ENCODE assay signal across 14 cellular contexts in genomic region chr1:230385930-230386329, GRCh38. TPM values are rescaled to one million over a fixed set of nuclear protein-coding genes. Genes with fewer than 3 reads are reported as not detected.
DNase-seq lines count a peak whose midpoint lies in the region; ATAC-seq and TF ChIP-seq lines count a peak whose summit lies in the region.
"Had no signal": no experiment of that assay in that cellular context is flagged by ENCODE, and none has a peak within 500 bp of the region (broad histone marks: within the 10 kb centered on the region; RNA-seq: fewer than 3 reads in every experiment).

No MANE protein-coding gene starts in this region.

- H3K4me1 ChIP-seq in prostate gland (replicated peaks), result no peaks in the 10 kb centered on the region
- H3K4me1 ChIP-seq: HAP-1 had no signal

- H3K9me3 Mint-ChIP-seq in WTC11, result no peaks in the 10 kb centered on the region
- H3K9me3 Mint-ChIP-seq: CD4-positive, alpha-beta memory T cell had no signal

- no peak overlapping the region for H3K27ac Mint-ChIP-seq in WTC11
- H3K27ac Mint-ChIP-seq: CD4-positive, alpha-beta memory T cell had no signal

- CTCF ChIA-PET in WTC11 (lab: Charles Lee), result no interaction called here

- POLR2A ChIA-PET in WTC11 (lab: Charles Lee), result no interaction called here

- no peak overlapping the region for H3K4me3 ChIP-seq in dorsolateral prefrontal cortex
- H3K4me3 ChIP-seq in MG63, result no peak overlapping the region
- H3K4me3 ChIP-seq in prostate gland, result no peak overlapping the region
- H3K4me3 ChIP-seq: HAP-1 had no signal

- no peaks in the 10 kb centered on the region for H3K27me3 Mint-ChIP-seq in WTC11 (ENCODE audit: low read depth)

- intact Hi-C loops in dorsolateral prefrontal cortex (cut with DNase I), result no loop called here
- intact Hi-C loops in prostate gland (cut with DNase I), result no loop called here

- peaks cover 36% of the 10 kb centered on the region for H3K4me1 Mint-ChIP-seq in WTC11
- H3K4me1 Mint-ChIP-seq: CD4-positive, alpha-beta memory T cell had no signal

- no peaks in the 10 kb centered on the region for H3K27me3 ChIP-seq in dorsolateral prefrontal cortex
- no peaks in the 10 kb centered on the region for H3K27me3 ChIP-seq in MG63
- H3K27me3 ChIP-seq in prostate gland (replicated peaks; ENCODE audit: insufficient read depth), result no peaks in the 10 kb centered on the region

- DNase-seq in WTC11 (ENCODE audit: low spot score) (no peak), dorsolateral prefrontal cortex (no peak), MG63 (no peak), NCI-H2196 (lab: John Stamatoyannopoulos, UW; ENCODE audit: unreplicated experiment) (no peak), prostate gland (ENCODE audit: low spot score) (no peak)
- DNase-seq: Calu3; CD4-positive, alpha-beta memory T cell; COR-L47; DMS53; DMS79 treated with DMSO at 0.1 percent for 48 hours; GF-D8; GOT3 had no signal

- TF ChIP-seq POLR2A in prostate gland (IDR thresholded peaks at IDR 0.05), result no peak

- WGBS in prostate gland, result 98% methylated on average over 4 of the region's 4 CpGs

- H3K27ac ChIP-seq in angular gyrus (ENCODE audit: low read depth, low read length) (peak overlapping the region; percentile 3), dorsolateral prefrontal cortex (peak overlapping the region in 34 of 59 donors; percentile 8 to 70 (median 40)), prostate gland (no peak overlapping the region)

- no peaks in the 10 kb centered on the region for H3K36me3 ChIP-seq in MG63
- no peaks in the 10 kb centered on the region for H3K36me3 ChIP-seq in prostate gland
- H3K36me3 ChIP-seq: HAP-1 had no signal

- no peaks in the 10 kb centered on the region for H3K9me3 ChIP-seq in MG63
- no peaks in the 10 kb centered on the region for H3K9me3 ChIP-seq in prostate gland
- H3K9me3 ChIP-seq: HAP-1 had no signal

- TF ChIP-seq CTCF in WTC11 (IDR thresholded peaks at IDR 0.05) (no peak), dorsolateral prefrontal cortex (IDR thresholded peaks at IDR 0.05 in 54 of 56, conservative IDR thresholded peaks at IDR 0.05 in 2 of 56; ENCODE audit: low read depth in 1 of 56, partially characterized antibody in 56 of 56) (no peak), prostate gland (IDR thresholded peaks at IDR 0.05) (no peak)

- no peak overlapping the region for H3K4me3 Mint-ChIP-seq in WTC11
- H3K4me3 Mint-ChIP-seq: CD4-positive, alpha-beta memory T cell had no signal

- ATAC-seq in WTC11, result no peak

- peaks cover 4% of the 10 kb centered on the region; the same call in 1 of the 2 replicates for H3K36me3 Mint-ChIP-seq in WTC11
- H3K36me3 Mint-ChIP-seq: CD4-positive, alpha-beta memory T cell had no signal

TF ChIP-seq in WTC11, 78 proteins besides CTCF, POLR2A, EP300 and RAD21:
- no peak for TF ChIP-seq ZNF281 (CRISPR knock-in tag; IDR thresholded peaks at IDR 0.05)
- TF ChIP-seq GRHL2 (CRISPR knock-in tag; IDR thresholded peaks at IDR 0.05; ENCODE audit: insufficient replicate concordance, severe bottlenecking), result no peak
- no peak for TF ChIP-seq KAT7 (CRISPR knock-in tag; IDR thresholded peaks at IDR 0.05; ENCODE audit: borderline replicate concordance)
- TF ChIP-seq FOXJ3 (CRISPR knock-in tag; IDR thresholded peaks at IDR 0.05; ENCODE audit: borderline replicate concordance), result no peak
- no peak for TF ChIP-seq E2F5 (CRISPR knock-in tag; IDR thresholded peaks at IDR 0.05)
- peak; percentile 75; the same call in 1 of the 2 replicates for TF ChIP-seq ZNF121 (CRISPR knock-in tag; IDR thresholded peaks at IDR 0.05)
- TF ChIP-seq MXD4 (CRISPR knock-in tag; IDR thresholded peaks at IDR 0.05; ENCODE audit: borderline replicate concordance), result no peak

RNA-seq across cellular contexts. Expression of gene PGBD5, which starts 40.2 kb away (rescaled TPM):
- total RNA-seq in WTC11 (2021) (16.7 to 23.8 TPM (median 18.9 TPM) in 3 replicates), dorsolateral prefrontal cortex (100 to 1,000 TPM in 40 of 120 experiments, 10 to 100 TPM in 80; 42.3 to 119 (median 92.1) TPM), prostate gland (1 to 10 TPM in 1 of 2 donors, under 1 TPM in 1; 0.55 to 8.8 TPM)
- 0.05 TPM in 1 of 2 replicates, not detected in the other for total RNA-seq in MG63 (2014; rRNA removed; shearing (Covaris generic); ENCODE audit: low replicate concordance)
- total RNA-seq: CD4-positive, alpha-beta memory T cell had no signal

Comparison
In these comparisons a context has a peak if more than half of its experiments do, and no peak if none do; other contexts are left out.
1. H3K27ac ChIP-seq: peak in angular gyrus (single experiment) and dorsolateral prefrontal cortex (34 of 59); none in prostate gland (0 of 2).